12 cellular contexts compared by ENCODE assay signal in genomic region chr5:151208481-151208914, GRCh38. TPM values are rescaled to one million over a fixed set of nuclear protein-coding genes. Genes with fewer than 3 reads are reported as not detected.
A peak's percentile ranks its signal among the peaks of the same experiment; 100 is the strongest.
DNase-seq lines count a peak whose midpoint lies in the region; ATAC-seq and TF ChIP-seq lines count a peak whose summit lies in the region.
"Had no signal": no experiment of that assay in that cellular context is flagged by ENCODE, and none has a peak within 500 bp of the region (broad histone marks: within the 10 kb centered on the region; RNA-seq: fewer than 3 reads in every experiment).

No MANE protein-coding gene starts in this region.

- no peaks in the 10 kb centered on the region for H3K9me3 Mint-ChIP-seq in CD8-positive, alpha-beta T cell
- H3K9me3 Mint-ChIP-seq in T-cell (no peaks in the 10 kb centered on the region), H9 (no peaks in the 10 kb centered on the region)
- H3K9me3 Mint-ChIP-seq: brain, neural crest cell had no signal

- no peak overlapping the region for H3K18ac ChIP-seq in H9 (ENCODE audit: insufficient read length, low read depth, low read length)

- H2BK12ac ChIP-seq in H9 (ENCODE audit: insufficient read length, low read depth, low read length) = no peak overlapping the region

- no peak for ATAC-seq in CD8-positive, alpha-beta T cell
- ATAC-seq in T-cell (replicated peaks in 1 of 4) (no peak), gastrocnemius medialis (peak in 1 of 2 donors; percentile 19)

- H3K36me3 Mint-ChIP-seq in CD8-positive, alpha-beta T cell = peaks cover 28% of the 10 kb centered on the region
- peaks cover 18% of the 10 kb centered on the region for H3K36me3 Mint-ChIP-seq in T-cell
- no peaks in the 10 kb centered on the region; a peak in 1 of 7 replicates for H3K36me3 Mint-ChIP-seq in H9 (ENCODE audit: insufficient read depth in 1 of 3, low read depth in 3 of 3)
- H3K36me3 Mint-ChIP-seq: brain had no signal

- no peak overlapping the region for H2BK120ac ChIP-seq in H9 (ENCODE audit: low read depth, low read length, poor library complexity, severe bottlenecking)

- H2BK20ac ChIP-seq in H9 (ENCODE audit: low read depth, low read length, poor library complexity, severe bottlenecking) = no peak overlapping the region

- intact Hi-C loops in CD8-positive, alpha-beta T cell (cut with DNase I, micrococcal nuclease) = no loop called here
- intact Hi-C loops in cardiac septum (cut with DNase I) = no loop called here
- intact Hi-C loops in gastrocnemius medialis (cut with DNase I; ENCODE audit: low total_unique reads) = no loop called here

- peak overlapping the region; percentile 31 for H3K27ac ChIP-seq in CD8-positive, alpha-beta T cell (ENCODE audit: low read depth, low read length)
- peak overlapping the region; percentile 78 to 97 (median 86) for H3K27ac ChIP-seq in gastrocnemius medialis
- H3K27ac ChIP-seq in H9 (ENCODE audit: insufficient read length, low read depth, low read length) = no peak overlapping the region
- H3K27ac ChIP-seq: VCaP had no signal

- in situ Hi-C loops in gastrocnemius medialis (cut with MboI; ENCODE audit: low sequenced_read_pairs in 4 of 4) = no loop called here
- in situ Hi-C loops in GM13976 (cut with MboI; ENCODE audit: low sequenced_read_pairs, unreplicated experiment) = no loop called here

- H2AK5ac ChIP-seq in H9 (ENCODE audit: insufficient read length, low read length) = no peak overlapping the region

- H3K4me3 ChIP-seq in CD8-positive, alpha-beta T cell (ENCODE audit: low read depth, low read length) = peak overlapping the region; percentile 1
- H3K4me3 ChIP-seq in gastrocnemius medialis = no peak overlapping the region

- CTCF ChIA-PET in CD8-positive, alpha-beta T cell (lab: Charles Lee) = interaction anchor here (1.0 to 1.9 kb wide), 7 partner anchors 9 to 93 kb away, joined by 3 to 9 read pairs (median 3); partner anchors contain the start of gene CCDC69
- CTCF ChIA-PET in T-cell (lab: Charles Lee) = no interaction called here

- WGBS in H9 (ENCODE audit: extremely low coverage, insufficient read length, low lambda C conversion rate) = no CpG with 5 or more reads among the region's 5 CpGs

- H3K4me2 ChIP-seq in H9 (ENCODE audit: insufficient read depth, insufficient read length, low read length) = no peak overlapping the region

- peak in 1 of 7 experiments; percentile 48 for DNase-seq in CD8-positive, alpha-beta T cell
- DNase-seq in T-cell = no peak
- peak; percentile 84 for DNase-seq in cardiac septum (ENCODE audit: low spot score)
- no peak for DNase-seq in gastrocnemius medialis
- no peak for DNase-seq in H9
- DNase-seq in COR-L47 (lab: John Stamatoyannopoulos, UW) = no peak
- DNase-seq in GM13976 (ENCODE audit: low spot score) = no peak
- no peak for DNase-seq in central memory CD4-positive, alpha-beta T cell
- DNase-seq: DMS79 treated with DMSO at 0.1 percent for 48 hours had no signal

- H4K20me1 ChIP-seq in H9 (ENCODE audit: control insufficient read depth, insufficient read depth, insufficient read length) = no peaks in the 10 kb centered on the region

- no peaks in the 10 kb centered on the region for H3K23me2 ChIP-seq in H9 (ENCODE audit: insufficient read length, low read depth, low read length, poor library complexity, severe bottlenecking)

- H3K36me3 ChIP-seq in CD8-positive, alpha-beta T cell (ENCODE audit: insufficient read depth, low read length) = no peaks in the 10 kb centered on the region
- no peaks in the 10 kb centered on the region for H3K36me3 ChIP-seq in gastrocnemius medialis

- no peaks in the 10 kb centered on the region for H3K27me3 ChIP-seq in CD8-positive, alpha-beta T cell (ENCODE audit: insufficient read depth, low read length)
- H3K27me3 ChIP-seq in gastrocnemius medialis = no peaks in the 10 kb centered on the region
- no peaks in the 10 kb centered on the region for H3K27me3 ChIP-seq in H9 (ENCODE audit: insufficient read depth, low read length)

- H3K4me1 Mint-ChIP-seq in CD8-positive, alpha-beta T cell (ENCODE audit: low read depth) = peaks cover 65% of the 10 kb centered on the region
- peaks cover 69 to 77% (median 76%) of the 10 kb centered on the region in 3 donors for H3K4me1 Mint-ChIP-seq in T-cell
- H3K4me1 Mint-ChIP-seq in H9 = peaks cover 0 to under 1% of the 10 kb centered on the region in 2 experiments; a peak in 1 of 4 replicates
- H3K4me1 Mint-ChIP-seq: brain, neural crest cell had no signal

- no peak overlapping the region for H3T11ph ChIP-seq in H9 (ENCODE audit: low read length)

- H3K9me3 ChIP-seq in CD8-positive, alpha-beta T cell (ENCODE audit: low read length) = no peaks in the 10 kb centered on the region
- no peaks in the 10 kb centered on the region for H3K9me3 ChIP-seq in gastrocnemius medialis
- H3K9me3 ChIP-seq in H9 (ENCODE audit: control insufficient read depth, low read depth, low read length) = no peaks in the 10 kb centered on the region

- H2BK5ac ChIP-seq in H9 (ENCODE audit: insufficient read length, low read length) = no peak overlapping the region

- H2BK15ac ChIP-seq in H9 (ENCODE audit: low read depth, low read length) = no peak overlapping the region

- no peak overlapping the region for H3K4ac ChIP-seq in H9 (ENCODE audit: low read depth, low read length)

- H3K4me1 ChIP-seq in CD8-positive, alpha-beta T cell (ENCODE audit: insufficient read depth, low read length) = peaks cover 69% of the 10 kb centered on the region
- H3K4me1 ChIP-seq in gastrocnemius medialis (peaks cover 50 to 52% of the 10 kb centered on the region in 2 donors), H9 (ENCODE audit: insufficient read depth, low read length) (peaks cover 1% of the 10 kb centered on the region)

- H4K5ac ChIP-seq in H9 (ENCODE audit: insufficient read length, low read depth, low read length) = no peak overlapping the region

- H3K23ac ChIP-seq in H9 (ENCODE audit: insufficient read length, low read depth, low read length) = no peak overlapping the region

- no peak overlapping the region for H4K8ac ChIP-seq in H9 (replicated peaks; ENCODE audit: insufficient read length, low read depth, low read length)

- POLR2A ChIA-PET in CD8-positive, alpha-beta T cell (lab: Charles Lee) = interaction anchor here (1.1 to 1.9 kb wide), 3 partner anchors 14 to 67 kb away, joined by 3 to 9 read pairs (median 5); partner anchors contain the start of gene CCDC69
- POLR2A ChIA-PET in T-cell (lab: Charles Lee) = interaction anchor here (0.5 to 1.0 kb wide), 2 partner anchors 15 to 16 kb away, joined by 3 read pairs; no protein-coding TSS in a partner anchor

- no peaks in the 10 kb centered on the region for H3K27me3 Mint-ChIP-seq in CD8-positive, alpha-beta T cell (ENCODE audit: low read depth)
- no peaks in the 10 kb centered on the region for H3K27me3 Mint-ChIP-seq in T-cell
- H3K27me3 Mint-ChIP-seq in H9 (ENCODE audit: low read depth) = peaks cover 4% of the 10 kb centered on the region

- TF ChIP-seq CTCF in CD8-positive, alpha-beta T cell (IDR thresholded peaks at IDR 0.05) = no peak
- TF ChIP-seq CTCF in gastrocnemius medialis (IDR thresholded peaks at IDR 0.05 in 4 of 5, conservative IDR thresholded peaks at IDR 0.05 in 1 of 5) (no peak), H9 (conservative IDR thresholded peaks at IDR 0.05) (no peak), GM13976 (IDR thresholded peaks at IDR 0.05; ENCODE audit: borderline replicate concordance, control extremely low read depth, extremely low read depth, insufficient read depth, missing control alignments) (no peak)

- H3K79me1 ChIP-seq in H9 (ENCODE audit: insufficient read depth, low read depth, low read length, poor library complexity, severe bottlenecking) = no peaks in the 10 kb centered on the region

- no peak overlapping the region for H3K14ac ChIP-seq in H9 (ENCODE audit: insufficient read depth, low read length)

- no peaks in the 10 kb centered on the region for H3K79me2 ChIP-seq in H9 (ENCODE audit: insufficient read depth, low read length)

- H4K91ac ChIP-seq in H9 (ENCODE audit: insufficient read length, low read depth, low read length) = no peak overlapping the region

- H3K9ac ChIP-seq in H9 (ENCODE audit: extremely low read depth, insufficient read length, low read length) = no peak overlapping the region

- no peak overlapping the region for H3K56ac ChIP-seq in H9 (ENCODE audit: insufficient read length, low read depth, low read length)

- TF ChIP-seq POLR2A in gastrocnemius medialis (IDR thresholded peaks at IDR 0.05) = no peak

- H3K27ac Mint-ChIP-seq in CD8-positive, alpha-beta T cell = peak overlapping the region; percentile 90
- peak overlapping the region; percentile 68 to 91 for H3K27ac Mint-ChIP-seq in T-cell
- no peak overlapping the region for H3K27ac Mint-ChIP-seq in H9
- H3K27ac Mint-ChIP-seq: brain had no signal

- H3K4me3 Mint-ChIP-seq in CD8-positive, alpha-beta T cell = peak overlapping the region; percentile 37
- H3K4me3 Mint-ChIP-seq in T-cell (peak overlapping the region in 2 of 3 donors; percentile 28 to 30), H9 (no peak overlapping the region)
- H3K4me3 Mint-ChIP-seq: brain, neural crest cell had no signal

- no peak overlapping the region for H2AFZ ChIP-seq in H9 (ENCODE audit: low read length)

RNA-seq across cellular contexts. Expression of gene CCDC69, which starts 15.4 kb away (rescaled TPM):
- total RNA-seq in CD8-positive, alpha-beta T cell = 10 to 100 TPM; 96.3 to 98.5 TPM
- total RNA-seq in T-cell (100 to 1,000 TPM in 1 of 5 donors, 10 to 100 TPM in 4; 86.3 to 112 (median 93.5) TPM), cardiac septum (116 TPM), gastrocnemius medialis (100 to 1,000 TPM in 3 of 4 donors, 10 to 100 TPM in 1; 93.4 to 128 (median 114) TPM), H9 (2021) (5.3 and 6.0 TPM in 2 replicates)

RNA-seq across cellular contexts. Expression of gene GM2A, which starts 44.5 kb away (rescaled TPM):
- total RNA-seq in CD8-positive, alpha-beta T cell = 1 to 10 TPM; 3.4 to 5.0 TPM
- 10 to 100 TPM in 3 of 5 donors, 1 to 10 TPM in 2; 8.2 to 20.9 (median 11.5) TPM for total RNA-seq in T-cell
- 29.4 TPM for total RNA-seq in cardiac septum
- 1 to 10 TPM; 5.0 to 7.2 (median 5.7) TPM for total RNA-seq in gastrocnemius medialis
- 25.9 and 27.8 TPM in 2 replicates for total RNA-seq in H9 (2021)

RNA-seq across cellular contexts. Expression of gene ANXA6, which starts 50.9 kb away (rescaled TPM):
- 10 to 100 TPM; 83.5 to 89.4 TPM for total RNA-seq in CD8-positive, alpha-beta T cell
- total RNA-seq in T-cell (100 to 1,000 TPM; 266 to 395 (median 345) TPM), cardiac septum (257 TPM), gastrocnemius medialis (100 to 1,000 TPM in 3 of 4 donors, 10 to 100 TPM in 1; 91.6 to 164 (median 142) TPM), H9 (2021) (93.2 and 98.7 TPM in 2 replicates)

Comparison
In these comparisons a context has a peak if more than half of its experiments do, and no peak if none do; other contexts are left out.
1. H3K27ac Mint-ChIP-seq: peak in CD8-positive, alpha-beta T cell (single experiment) and T-cell (2 of 2); none in H9 (0 of 3).
2. H3K4me3 Mint-ChIP-seq: peak in CD8-positive, alpha-beta T cell (single experiment) and T-cell (2 of 3); none in H9 (0 of 2).
3. RNA of gene CCDC69, which starts 15.4 kb away (total RNA-seq): 93.4 to 128 TPM in gastrocnemius medialis, 116 TPM in cardiac septum (single experiment), 96.3 to 98.5 TPM in CD8-positive, alpha-beta T cell and 86.3 to 112 TPM in T-cell; 5.3 to 6.0 TPM in H9; every median in the first group is over 10 times any median in the second.